ENCODE assay signal across 1 cellular context in genomic region chr9:131651599-131651998, GRCh38.
TF ChIP-seq lines count a peak whose summit lies in the region.

No MANE protein-coding gene starts in this region.

TF ChIP-seq in GM23338, 12 proteins besides CTCF, POLR2A, EP300 and RAD21 (continued from another document):
- no peak for TF ChIP-seq ZNF462 (CRISPR knock-in tag; IDR thresholded peaks at IDR 0.05)
